ENCODE assay signal across 20 cellular contexts in genomic region chr14:86790408-86791364, GRCh38.
A peak's percentile ranks its signal among the peaks of the same experiment; 100 is the strongest.
DNase-seq lines count a peak whose midpoint lies in the region; ATAC-seq and TF ChIP-seq lines count a peak whose summit lies in the region.
"Had no signal": no experiment of that assay in that cellular context is flagged by ENCODE, and none has a peak within 500 bp of the region (broad histone marks: within the 10 kb centered on the region; RNA-seq: fewer than 3 reads in every experiment).

No MANE protein-coding gene starts in this region.

- no peaks in the 10 kb centered on the region for H3K36me3 ChIP-seq in mammary epithelial cell (ENCODE audit: insufficient read depth, low read length)
- H3K36me3 ChIP-seq in right lobe of liver, result no peaks in the 10 kb centered on the region
- H3K36me3 ChIP-seq: gastrocnemius medialis, thyroid gland had no signal

- TF ChIP-seq CTCF in mammary epithelial cell (conservative IDR thresholded peaks at IDR 0.05 in 1 of 2, IDR thresholded peaks at IDR 0.05 in 1 of 2; ENCODE audit: extremely low read depth in 1 of 2, insufficient read depth in 1 of 2, low read depth in 1 of 2, low read length in 2 of 2), result peak in 1 of 2 donors; percentile 38
- peak in 3 of 4 donors; percentile 7 to 44 (median 36) for TF ChIP-seq CTCF in right lobe of liver (IDR thresholded peaks at IDR 0.05)

- H3K9me3 ChIP-seq in mammary epithelial cell (replicated peaks; ENCODE audit: insufficient read depth, low read length), result no peaks in the 10 kb centered on the region
- H3K9me3 ChIP-seq in right lobe of liver, result no peaks in the 10 kb centered on the region
- H3K9me3 ChIP-seq: gastrocnemius medialis, thyroid gland had no signal

- H3K4me3 ChIP-seq in mammary epithelial cell (replicated peaks in 1 of 3; ENCODE audit: insufficient read depth in 1 of 3, low read depth in 2 of 3, low read length in 3 of 3) (no peak overlapping the region), right lobe of liver (no peak overlapping the region)
- H3K4me3 ChIP-seq: gastrocnemius medialis, lung, smooth muscle cell, thyroid gland had no signal

- BruUV-seq in mammary epithelial cell (replicated peaks; lab: Mats Ljungman, UMichigan), result no TSS peak

- no peaks in the 10 kb centered on the region for H3K79me2 ChIP-seq in mammary epithelial cell (ENCODE audit: insufficient read depth, low read length)

- no peak for TF ChIP-seq POLR2A in right lobe of liver (IDR thresholded peaks at IDR 0.05)

- H3K27ac ChIP-seq in mammary epithelial cell (ENCODE audit: insufficient read depth, low read depth, low read length), result no peak overlapping the region
- no peak overlapping the region for H3K27ac ChIP-seq in right lobe of liver
- H3K27ac ChIP-seq: gastrocnemius medialis, thyroid gland had no signal

- H3K4me1 ChIP-seq in mammary epithelial cell (ENCODE audit: insufficient read depth, low read length), result no peaks in the 10 kb centered on the region
- no peaks in the 10 kb centered on the region for H3K4me1 ChIP-seq in right lobe of liver
- H3K4me1 ChIP-seq: gastrocnemius medialis, thyroid gland had no signal

- 83% methylated on average over 5 of the region's 5 CpGs for WGBS in mammary epithelial cell (ENCODE audit: low coverage, missing lambda C conversion rate)
- 71% methylated on average over 5 of the region's 5 CpGs for whole genome bisulfite sequencing in right lobe of liver (ENCODE audit: insufficient coverage, low coverage, low lambda C conversion rate, missing lambda C conversion rate)

- H3K9ac ChIP-seq in mammary epithelial cell (ENCODE audit: insufficient read depth, low read length), result no peak overlapping the region

- H3K4me2 ChIP-seq in mammary epithelial cell (ENCODE audit: insufficient read depth, low read depth, low read length), result no peak overlapping the region
- H3K4me2 ChIP-seq: smooth muscle cell had no signal

- intact Hi-C loops in mammary epithelial cell (cut with micrococcal nuclease) (loop anchor here (10.0 kb wide), 1 partner anchor 136 kb away; no protein-coding TSS in a partner anchor), right lobe of liver (cut with DNase I) (no loop called here)

- no peak overlapping the region for H2AFZ ChIP-seq in mammary epithelial cell (ENCODE audit: low read depth, low read length)

- in situ Hi-C loops in mammary epithelial cell (cut with MboI; ENCODE audit: low sequenced_read_pairs in 2 of 2), result no loop called here

- H3K27me3 ChIP-seq in mammary epithelial cell (ENCODE audit: insufficient read depth, low read length) (no peaks in the 10 kb centered on the region), right lobe of liver (no peaks in the 10 kb centered on the region)
- H3K27me3 ChIP-seq: gastrocnemius medialis, thyroid gland had no signal

- peak; percentile 21 for DNase-seq in EH (ENCODE audit: low read depth)
- peak; percentile 2 to 9 for DNase-seq in Kasumi-1 (lab: John Stamatoyannopoulos, UW)
- DNase-seq in mammary epithelial cell, result peak; percentile 16
- no peak for DNase-seq in right lobe of liver
- no peak for DNase-seq in NCI-H2029 treated with DMSO at 0.1 percent for 48 hours (lab: John Stamatoyannopoulos, UW)
- DNase-seq: activated effector memory CD4-positive, alpha-beta T cell treated with anti-CD3 and anti-CD28 coated beads, Interleukin-2, amount 50 U/mL, for 16 hours; amniotic stem cell; CD4-positive, alpha-beta T cell; cerebellar nuclear complex; gastrocnemius medialis; naive thymus-derived CD4-positive, alpha-beta T cell; NK-92 treated with Interleukin-12 subunit alpha and Interleukin-12 subunit beta, amount 100 ng/mL, for 24 hours; posterior cingulate gyrus; SHP77 treated with DMSO at 0.1 percent for 48 hours; thyroid gland had no signal

- H4K20me1 ChIP-seq in mammary epithelial cell (ENCODE audit: insufficient read depth, low read length), result no peaks in the 10 kb centered on the region

- CTCF ChIA-PET in mammary epithelial cell (lab: Charles Lee; ENCODE audit: low non-redundant PET), result no interaction called here

- dilution Hi-C loops in mammary epithelial cell (cut with HindIII; ENCODE audit: low sequenced_read_pairs), result no loop called here

- peak; percentile 43 to 77 (median 68) for ATAC-seq in right lobe of liver
- no peak for ATAC-seq in HG03108 (IDR thresholded peaks at IDR 0.05; ENCODE audit: unreplicated experiment)
- ATAC-seq in GM18511 (IDR thresholded peaks at IDR 0.05; ENCODE audit: unreplicated experiment), result no peak
- ATAC-seq: gastrocnemius medialis; naive thymus-derived CD4-positive, alpha-beta T cell; stimulated activated effector memory CD8-positive, alpha-beta T cell treated with anti-CD3 and anti-CD28 coated beads, Interleukin-12 subunit alpha, Interleukin-12 subunit beta, amount 100 ng/mL, for 72 hours had no signal

Comparison
In these comparisons a context has a peak if more than half of its experiments do, and no peak if none do; other contexts are left out.
1. DNase-seq: peak in EH (single experiment), Kasumi-1 (2 of 2) and mammary epithelial cell (single experiment); none in right lobe of liver (0 of 3) and NCI-H2029 treated with DMSO at 0.1 percent for 48 hours (single experiment).
2. ATAC-seq: peak in right lobe of liver (4 of 4); none in HG03108 (single experiment) and GM18511 (single experiment).